In genomic region chrX:13902406-13902805, GRCh38 we compare ENCODE assay signal across 17 cellular contexts.
DNase-seq lines count a peak whose midpoint lies in the region; TF ChIP-seq lines count a peak whose summit lies in the region.
"Had no signal": no experiment of that assay in that cellular context is flagged by ENCODE, and none has a peak within 500 bp of the region (broad histone marks: within the 10 kb centered on the region; RNA-seq: fewer than 3 reads in every experiment).

No MANE protein-coding gene starts in this region.

- in situ Hi-C loops in SK-MEL-5 (cut with HindIII; ENCODE audit: low pct_unique_long_range_greater_than_20kb, low sequenced_read_pairs) = no loop called here

- no peak overlapping the region for H3K4me3 ChIP-seq in dorsolateral prefrontal cortex
- H3K4me3 ChIP-seq: BLaER1, GM23248, HAP-1 had no signal

- no peaks in the 10 kb centered on the region for H3K27me3 Mint-ChIP-seq in brain
- H3K27me3 Mint-ChIP-seq: CD4-positive, alpha-beta memory T cell had no signal

- no peak overlapping the region for H3K4me3 Mint-ChIP-seq in brain
- H3K4me3 Mint-ChIP-seq: CD14-positive monocyte; CD4-positive, alpha-beta memory T cell had no signal

- peak; percentile 52 for DNase-seq in SK-MEL-5 (ENCODE audit: low read depth, low spot score)
- DNase-seq in dorsolateral prefrontal cortex = no peak
- no peak for DNase-seq in substantia nigra (lab: John Stamatoyannopoulos, UW)
- DNase-seq in activated CD8-positive, alpha-beta memory T cell treated with anti-CD3 and anti-CD28 coated beads, Interleukin-2, amount 50 U/mL, for 48 hours = no peak
- no peak for DNase-seq in SK-N-DZ (ENCODE audit: low spot score)
- DNase-seq in NCI-H2029 treated with DMSO at 0.1 percent for 48 hours (lab: John Stamatoyannopoulos, UW) = no peak
- no peak for DNase-seq in UCSD-AML1 (lab: John Stamatoyannopoulos, UW; ENCODE audit: unreplicated experiment)
- DNase-seq: CD4-positive, alpha-beta memory T cell; DMS153; DMS79; GDM1; GM23248 had no signal

- H3K27ac ChIP-seq in dorsolateral prefrontal cortex = peak overlapping the region in 58 of 59 donors; percentile 29 to 96 (median 88)
- peak overlapping the region; percentile 83 for H3K27ac ChIP-seq in substantia nigra (ENCODE audit: low read depth, low read length, poor library complexity, severe bottlenecking)
- H3K27ac ChIP-seq: BLaER1, GM23248, HL-60 had no signal

- intact Hi-C loops in dorsolateral prefrontal cortex (cut with DNase I) = loop anchor here in 1 of 2 donors (5.0 kb wide), 1 partner anchor 35 kb away; no protein-coding TSS in a partner anchor

- H3K4me1 Mint-ChIP-seq in brain = peaks cover 50% of the 10 kb centered on the region
- H3K4me1 Mint-ChIP-seq: CD4-positive, alpha-beta memory T cell had no signal

- peaks cover 31% of the 10 kb centered on the region for H3K36me3 Mint-ChIP-seq in brain
- H3K36me3 Mint-ChIP-seq: CD14-positive monocyte; CD4-positive, alpha-beta memory T cell had no signal

- H3K9me3 Mint-ChIP-seq in brain = no peaks in the 10 kb centered on the region
- H3K9me3 Mint-ChIP-seq: CD4-positive, alpha-beta memory T cell had no signal

- TF ChIP-seq CTCF in brain (conservative IDR thresholded peaks at IDR 0.05) = no peak
- no peak for TF ChIP-seq CTCF in dorsolateral prefrontal cortex (IDR thresholded peaks at IDR 0.05 in 54 of 56, conservative IDR thresholded peaks at IDR 0.05 in 2 of 56; ENCODE audit: low read depth in 1 of 56, partially characterized antibody in 56 of 56)

- H3K27ac Mint-ChIP-seq in brain = peak overlapping the region in 3 of 5 experiments; percentile 86 to 98 (median 95)
- H3K27ac Mint-ChIP-seq: CD14-positive monocyte; CD4-positive, alpha-beta memory T cell had no signal

- H3K27me3 ChIP-seq in dorsolateral prefrontal cortex = peaks cover 0 to 51% (median 0%) of the 10 kb centered on the region in 45 donors
